In genomic region chr1:197800379-197801110, GRCh38 we compare ENCODE assay signal across 2 cellular contexts.
TF ChIP-seq lines count a peak whose summit lies in the region.

No MANE protein-coding gene starts in this region.

TF ChIP-seq in H1, 55 proteins besides CTCF, POLR2A, EP300 and RAD21:
- TF ChIP-seq SP4 (IDR thresholded peaks at IDR 0.05; ENCODE audit: low read length): no peak
- TF ChIP-seq USF2 (IDR thresholded peaks at IDR 0.05; ENCODE audit: low read length): no peak
- TF ChIP-seq EZH2 (IDR thresholded peaks at IDR 0.05; ENCODE audit: low read depth, low read length, severe bottlenecking): no peak
- no peak for TF ChIP-seq TAF1 (IDR thresholded peaks at IDR 0.05; ENCODE audit: low read depth, low read length)
- no peak for TF ChIP-seq CHD1 (IDR thresholded peaks at IDR 0.05; ENCODE audit: low read depth, low read length)
- no peak for TF ChIP-seq EGR1 (IDR thresholded peaks at IDR 0.05; ENCODE audit: borderline replicate concordance, low read depth, low read length)
- no peak for TF ChIP-seq CEBPB (IDR thresholded peaks at IDR 0.05; ENCODE audit: low read depth, low read length)
- TF ChIP-seq GABPA (IDR thresholded peaks at IDR 0.05; ENCODE audit: borderline replicate concordance, insufficient read depth, low read length): no peak
- no peak for TF ChIP-seq TBP (IDR thresholded peaks at IDR 0.05; ENCODE audit: low read depth, low read length)
- TF ChIP-seq CHD7 (IDR thresholded peaks at IDR 0.05; ENCODE audit: insufficient replicate concordance, low read length): no peak
TF ChIP-seq in H1: peak in this region for 0.

TF ChIP-seq in HepG2, 621 proteins besides CTCF, POLR2A, EP300 and RAD21:
- TF ChIP-seq NFIB (CRISPR knock-in tag; IDR thresholded peaks at IDR 0.05; ENCODE audit: borderline replicate concordance): no peak
- no peak for TF ChIP-seq SRY (CRISPR knock-in tag; IDR thresholded peaks at IDR 0.05)
- TF ChIP-seq CBFB (CRISPR knock-in tag; IDR thresholded peaks at IDR 0.05): no peak
- no peak for TF ChIP-seq TCF12 (IDR thresholded peaks at IDR 0.05)
- TF ChIP-seq TCF12 (CRISPR knock-in tag; IDR thresholded peaks at IDR 0.05): no peak
